12 cellular contexts compared by ENCODE assay signal in the genomic region with DNA sequence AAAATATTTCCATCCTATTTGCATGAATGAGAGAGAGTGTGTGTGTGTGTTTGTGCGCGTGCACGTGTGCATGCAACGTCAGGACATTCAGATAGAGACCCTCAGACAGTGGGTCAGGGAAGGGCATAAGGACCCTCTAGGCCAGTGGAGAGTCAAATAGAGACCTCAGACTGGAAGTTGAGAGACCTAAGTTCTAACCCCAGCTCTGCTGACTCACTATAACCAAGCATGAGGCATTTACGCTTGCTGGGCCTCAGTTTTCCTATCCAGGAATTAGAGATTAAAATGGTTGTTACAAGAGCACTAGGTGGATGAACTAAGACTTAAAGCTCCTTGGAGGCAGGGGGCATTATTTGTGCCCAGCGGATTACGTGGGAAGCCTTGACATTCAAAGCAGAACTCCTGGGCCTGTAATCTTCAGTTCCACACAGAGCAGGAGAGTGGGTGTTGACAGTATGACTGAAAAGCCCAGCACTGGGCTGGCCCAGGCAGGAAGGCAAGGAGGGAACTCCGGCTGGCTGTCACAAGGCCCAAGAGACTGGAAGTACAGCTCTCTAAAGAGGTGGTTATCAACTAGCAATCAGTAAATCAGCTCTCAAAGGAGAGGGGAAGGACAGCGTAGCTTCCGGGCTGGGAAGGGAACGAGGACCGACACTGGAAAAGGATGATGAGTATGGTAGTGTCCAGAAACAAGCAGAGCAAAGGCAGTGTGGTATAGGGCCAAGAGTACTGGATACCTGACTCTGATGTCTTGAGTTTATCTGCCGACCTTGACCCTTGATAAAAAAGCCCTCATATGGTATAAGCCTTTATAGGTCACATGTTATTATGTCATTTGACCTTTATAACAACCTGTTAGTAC. TPM values are rescaled to one million over a fixed set of nuclear protein-coding genes. Genes with fewer than 3 reads are reported as not detected.
DNase-seq lines count a peak whose midpoint lies in the region; ATAC-seq and TF ChIP-seq lines count a peak whose summit lies in the region.
"Had no signal": no experiment of that assay in that cellular context is flagged by ENCODE, and none has a peak within 500 bp of the region (broad histone marks: within the 10 kb centered on the region; RNA-seq: fewer than 3 reads in every experiment).

No MANE protein-coding gene starts in this region.

- POLR2A ChIA-PET in CD4-positive, alpha-beta memory T cell (lab: Charles Lee; ENCODE audit: partially characterized antibody): interaction anchor here (1.0 to 14.8 kb wide), 5 partner anchors 9 to 232 kb away, joined by 3 to 659 read pairs (median 66); partner anchors contain the start of genes PGAP2, RHOG and STIM1
- POLR2A ChIA-PET in naive thymus-derived CD4-positive, alpha-beta T cell (lab: Charles Lee): interaction anchor here (0.6 to 17.9 kb wide), 9 partner anchors 8 to 241 kb away, joined by 3 to 399 read pairs (median 3); partner anchors contain the start of genes RHOG and STIM1

- ATAC-seq in naive thymus-derived CD4-positive, alpha-beta T cell: peak; percentile 61
- ATAC-seq in GM18867 (IDR thresholded peaks at IDR 0.05; ENCODE audit: unreplicated experiment): no peak

- H3K4me1 Mint-ChIP-seq in CD4-positive, alpha-beta memory T cell: peaks cover 58 to 84% (median 71%) of the 10 kb centered on the region in 4 donors
- peaks cover 61 to 82% (median 70%) of the 10 kb centered on the region in 7 donors for H3K4me1 Mint-ChIP-seq in naive thymus-derived CD4-positive, alpha-beta T cell

- peak overlapping the region; percentile 56 to 84 (median 70) for H3K4me3 Mint-ChIP-seq in CD4-positive, alpha-beta memory T cell
- peak overlapping the region; percentile 59 to 94 (median 73) for H3K4me3 Mint-ChIP-seq in naive thymus-derived CD4-positive, alpha-beta T cell

- H3K36me3 Mint-ChIP-seq in CD4-positive, alpha-beta memory T cell: peaks cover 45 to 79% of the 10 kb centered on the region in 2 donors
- H3K36me3 Mint-ChIP-seq in naive thymus-derived CD4-positive, alpha-beta T cell: peaks cover 3 to 37% (median 30%) of the 10 kb centered on the region in 5 donors

- H3K27ac Mint-ChIP-seq in CD4-positive, alpha-beta memory T cell: peak overlapping the region; percentile 83 to 99 (median 94)
- peak overlapping the region; percentile 57 to 99 (median 93) for H3K27ac Mint-ChIP-seq in naive thymus-derived CD4-positive, alpha-beta T cell

- H3K4me1 ChIP-seq in CD4-positive, alpha-beta memory T cell (ENCODE audit: insufficient read depth, low read length): peaks cover 67% of the 10 kb centered on the region
- H3K4me1 ChIP-seq in naive thymus-derived CD4-positive, alpha-beta T cell (ENCODE audit: control insufficient read depth in 2 of 2, insufficient read depth in 2 of 2, low read length in 2 of 2): peaks cover 54 to 66% of the 10 kb centered on the region in 2 donors
- H3K4me1 ChIP-seq: uterus had no signal

- peak overlapping the region; percentile 51 for H3K27ac ChIP-seq in CD4-positive, alpha-beta memory T cell (ENCODE audit: low read depth, low read length)
- peak overlapping the region; percentile 53 for H3K27ac ChIP-seq in naive thymus-derived CD4-positive, alpha-beta T cell (ENCODE audit: low read depth, low read length)
- H3K27ac ChIP-seq: uterus had no signal

- peaks cover 0 to 1% (median 0%) of the 10 kb centered on the region in 8 donors for H3K9me3 Mint-ChIP-seq in CD4-positive, alpha-beta memory T cell
- peaks cover 0 to 2% (median 0%) of the 10 kb centered on the region in 11 donors for H3K9me3 Mint-ChIP-seq in naive thymus-derived CD4-positive, alpha-beta T cell

- H3K27me3 Mint-ChIP-seq in CD4-positive, alpha-beta memory T cell: no peaks in the 10 kb centered on the region
- H3K27me3 Mint-ChIP-seq in naive thymus-derived CD4-positive, alpha-beta T cell: no peaks in the 10 kb centered on the region

- H3K9me3 ChIP-seq in CD4-positive, alpha-beta memory T cell (ENCODE audit: control insufficient read depth in 1 of 2, low read length in 2 of 2): no peaks in the 10 kb centered on the region
- H3K9me3 ChIP-seq in naive thymus-derived CD4-positive, alpha-beta T cell (ENCODE audit: control insufficient read depth in 2 of 3, low read length in 3 of 3): no peaks in the 10 kb centered on the region
- H3K9me3 ChIP-seq: uterus had no signal

- TF ChIP-seq CTCF in choroid plexus epithelial cell (conservative IDR thresholded peaks at IDR 0.05; ENCODE audit: low read depth, low read length): no peak

- intact Hi-C loops in CD4-positive, alpha-beta memory T cell (cut with micrococcal nuclease): loop anchor here (1.0 kb wide), 1 partner anchor 10 kb away; no protein-coding TSS in a partner anchor
- intact Hi-C loops in naive thymus-derived CD4-positive, alpha-beta T cell (cut with micrococcal nuclease): no loop called here

- H3K36me3 ChIP-seq in CD4-positive, alpha-beta memory T cell (ENCODE audit: insufficient read depth, low read length): peaks cover 40% of the 10 kb centered on the region
- H3K36me3 ChIP-seq in naive thymus-derived CD4-positive, alpha-beta T cell (ENCODE audit: control insufficient read depth in 2 of 3, insufficient read depth in 3 of 3, low read length in 3 of 3): peaks cover 2 to 54% (median 2%) of the 10 kb centered on the region in 3 experiments
- H3K36me3 ChIP-seq: uterus had no signal

- H3K4me3 ChIP-seq in CD4-positive, alpha-beta memory T cell (ENCODE audit: low read length in 2 of 2): no peak overlapping the region
- H3K4me3 ChIP-seq in choroid plexus epithelial cell (ENCODE audit: low read depth, low read length): no peak overlapping the region
- no peak overlapping the region for H3K4me3 ChIP-seq in naive thymus-derived CD4-positive, alpha-beta T cell (ENCODE audit: low read length)
- H3K4me3 ChIP-seq: uterus had no signal

- H3K27me3 ChIP-seq in CD4-positive, alpha-beta memory T cell (ENCODE audit: insufficient read depth, low read length): no peaks in the 10 kb centered on the region
- H3K27me3 ChIP-seq in naive thymus-derived CD4-positive, alpha-beta T cell (ENCODE audit: control insufficient read depth in 2 of 2, insufficient read depth in 2 of 2, low read length in 2 of 2): no peaks in the 10 kb centered on the region
- H3K27me3 ChIP-seq: uterus had no signal

- CTCF ChIA-PET in CD4-positive, alpha-beta memory T cell (lab: Charles Lee; ENCODE audit: partially characterized antibody): interaction anchor here (1.3 to 25.8 kb wide), 6 partner anchors 8 to 234 kb away, joined by 4 to 934 read pairs (median 31); partner anchors contain the start of genes PGAP2, RHOG and STIM1
- CTCF ChIA-PET in naive thymus-derived CD4-positive, alpha-beta T cell (lab: Charles Lee): interaction anchor here (1.0 to 1.8 kb wide), 3 partner anchors 8 to 241 kb away, joined by 3 to 5 read pairs (median 3); no protein-coding TSS in a partner anchor

- no peak for DNase-seq in CD4-positive, alpha-beta memory T cell
- DNase-seq in OCI-M1 (lab: John Stamatoyannopoulos, UW) (peak; percentile 33), choroid plexus epithelial cell (ENCODE audit: low read depth) (peak; percentile 24), NCI-H1092 treated with DMSO at 0.1 percent for 48 hours (lab: John Stamatoyannopoulos, UW) (no peak), activated gamma-delta T cell (lab: John Stamatoyannopoulos, UW) (no peak)
- no peak for DNase-seq in naive thymus-derived CD4-positive, alpha-beta T cell
- no peak for DNase-seq in effector CD8-positive, alpha-beta T cell (lab: John Stamatoyannopoulos, UW)
- DNase-seq: DMS153, mesenchymal stem cell, SW 1271, uterus had no signal

RNA-seq across cellular contexts. Expression of gene RHOG, which starts 9.2 kb away (rescaled TPM):
- total RNA-seq in CD4-positive, alpha-beta memory T cell: 100 to 1,000 TPM in 1 of 2 experiments, 10 to 100 TPM in 1; 99.4 to 103 TPM
- 100 to 1,000 TPM; 124 to 228 TPM for polyA plus RNA-seq in CD4-positive, alpha-beta memory T cell
- total RNA-seq in naive thymus-derived CD4-positive, alpha-beta T cell: 100 to 1,000 TPM in 2 of 5 experiments, 10 to 100 TPM in 3; 89.4 to 147 (median 96.3) TPM
- polyA plus RNA-seq in naive thymus-derived CD4-positive, alpha-beta T cell: 100 to 1,000 TPM; 133 to 220 TPM

RNA-seq across cellular contexts. Expression of gene PGAP2, which starts 23.2 kb away (rescaled TPM):
- total RNA-seq in CD4-positive, alpha-beta memory T cell: 10 to 100 TPM; 18.4 to 20.7 TPM
- 10 to 100 TPM; 16.2 to 18.6 TPM for polyA plus RNA-seq in CD4-positive, alpha-beta memory T cell
- total RNA-seq in naive thymus-derived CD4-positive, alpha-beta T cell: 10 to 100 TPM; 20.8 to 28.3 (median 26.1) TPM
- polyA plus RNA-seq in naive thymus-derived CD4-positive, alpha-beta T cell: 10 to 100 TPM; 24.2 to 27.8 TPM

RNA-seq across cellular contexts. Expression of gene STIM1, which starts 23.9 kb away (rescaled TPM):
- total RNA-seq in CD4-positive, alpha-beta memory T cell: 10 to 100 TPM; 87.1 to 87.4 TPM
- polyA plus RNA-seq in CD4-positive, alpha-beta memory T cell: 10 to 100 TPM; 27.7 to 43.8 TPM
- 100 to 1,000 TPM in 3 of 5 experiments, 10 to 100 TPM in 2; 95.6 to 117 (median 103) TPM for total RNA-seq in naive thymus-derived CD4-positive, alpha-beta T cell
- polyA plus RNA-seq in naive thymus-derived CD4-positive, alpha-beta T cell: 10 to 100 TPM; 38.4 to 43.6 TPM

RNA-seq across cellular contexts. Expression of gene NUP98, which starts 34.3 kb away (rescaled TPM):
- total RNA-seq in CD4-positive, alpha-beta memory T cell: 100 to 1,000 TPM; 109 to 112 TPM
- 10 to 100 TPM; 31.9 to 51.8 TPM for polyA plus RNA-seq in CD4-positive, alpha-beta memory T cell
- 100 to 1,000 TPM; 103 to 137 (median 120) TPM for total RNA-seq in naive thymus-derived CD4-positive, alpha-beta T cell
- polyA plus RNA-seq in naive thymus-derived CD4-positive, alpha-beta T cell: 10 to 100 TPM; 45.0 to 71.5 TPM

Comparison
In these comparisons a context has a peak if more than half of its experiments do, and no peak if none do; other contexts are left out.
1. DNase-seq: peak in OCI-M1 (single experiment) and choroid plexus epithelial cell (single experiment); none in CD4-positive, alpha-beta memory T cell (0 of 5), naive thymus-derived CD4-positive, alpha-beta T cell (0 of 9), NCI-H1092 treated with DMSO at 0.1 percent for 48 hours (single experiment), effector CD8-positive, alpha-beta T cell (single experiment) and activated gamma-delta T cell (single experiment).